In the genomic region with DNA sequence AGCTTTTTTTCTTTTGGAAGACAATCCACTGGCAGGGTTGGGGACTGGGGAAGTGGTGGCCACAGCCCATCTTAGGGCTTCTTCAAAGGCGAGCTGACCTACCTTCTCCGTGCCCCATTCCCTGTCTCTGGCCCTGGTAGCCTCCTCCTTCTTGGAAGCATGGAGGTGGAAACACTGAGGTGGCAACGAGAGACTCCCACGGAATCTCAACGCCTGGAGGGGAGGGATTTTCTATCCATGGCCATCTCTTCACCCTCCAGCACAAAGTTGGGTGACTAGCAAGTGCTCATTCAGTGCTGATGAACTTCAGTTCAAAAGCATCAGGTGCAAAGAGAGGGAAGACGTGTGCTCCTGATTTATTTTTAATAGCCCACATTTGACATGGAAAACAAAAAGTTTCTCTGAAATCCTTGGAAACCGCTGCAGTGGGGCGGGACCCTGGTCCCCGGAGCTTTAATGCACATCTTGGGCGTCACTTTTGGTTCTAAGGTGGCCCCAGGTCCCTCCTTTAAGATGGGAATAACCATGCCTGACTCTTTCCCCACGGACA, we compare ENCODE assay signal across 8 cellular contexts. TPM values are rescaled to one million over a fixed set of nuclear protein-coding genes. Genes with fewer than 3 reads are reported as not detected.
A peak's percentile ranks its signal among the peaks of the same experiment; 100 is the strongest.
DNase-seq lines count a peak whose midpoint lies in the region; ATAC-seq and TF ChIP-seq lines count a peak whose summit lies in the region.

No MANE protein-coding gene starts in this region.

- H3K9me3 ChIP-seq in DND-41 (ENCODE audit: insufficient read depth, low read length, severe bottlenecking) (no peaks in the 10 kb centered on the region), OCI-LY7 (ENCODE audit: low read length) (no peaks in the 10 kb centered on the region), osteoblast (ENCODE audit: low read depth, low read length) (no peaks in the 10 kb centered on the region)

- ATAC-seq in DND-41 (ENCODE audit: insufficient read depth, low read depth) (no peak), HG03108 (IDR thresholded peaks at IDR 0.05; ENCODE audit: unreplicated experiment) (no peak), HG02884 (IDR thresholded peaks at IDR 0.05; ENCODE audit: unreplicated experiment) (no peak)

- no peaks in the 10 kb centered on the region for H3K27me3 ChIP-seq in DND-41 (ENCODE audit: insufficient read depth, low read length, poor library complexity)
- H3K27me3 ChIP-seq in osteoblast (ENCODE audit: insufficient read depth, low read length), result no peaks in the 10 kb centered on the region

- H3K27ac ChIP-seq in DND-41 (ENCODE audit: low read length) (peak overlapping the region; percentile 87), OCI-LY7 (ENCODE audit: low read depth, low read length, poor library complexity, severe bottlenecking) (no peak overlapping the region), osteoblast (ENCODE audit: low read depth, low read length) (peak overlapping the region; percentile 66)

- H2AFZ ChIP-seq in DND-41 (ENCODE audit: low read depth, low read length) (peak overlapping the region; percentile 100), OCI-LY7 (ENCODE audit: low read length) (peak overlapping the region; percentile 86), osteoblast (ENCODE audit: low read length) (peak overlapping the region; percentile 96)

- DNase-seq in DND-41 (no peak), OCI-LY7 (ENCODE audit: low spot score) (no peak), epithelial cell of esophagus (ENCODE audit: low read depth) (no peak), osteoblast (ENCODE audit: insufficient read length, low spot score, missing footprints) (peak; percentile 59), cerebellar nuclear complex (lab: John Stamatoyannopoulos, UW) (no peak)
- DNase-seq in stimulated activated CD4-positive, alpha-beta T cell treated with anti-CD3 and anti-CD28 coated beads, Interleukin-4, amount 100 ng/mL, for 1 hour, result no peak

- H3K79me2 ChIP-seq in DND-41 (ENCODE audit: insufficient read depth, low read length) (no peaks in the 10 kb centered on the region), OCI-LY7 (ENCODE audit: insufficient read depth, low read depth, low read length) (no peaks in the 10 kb centered on the region), osteoblast (ENCODE audit: insufficient read depth, low read length) (peaks cover 39% of the 10 kb centered on the region)

- CTCF ChIA-PET in OCI-LY7 (lab: Charles Lee; ENCODE audit: unreplicated experiment), result interaction anchor here (0.7 to 1.1 kb wide), 2 partner anchors 26 to 152 kb away, joined by 3 read pairs; no protein-coding TSS in a partner anchor

- H3K4me1 ChIP-seq in DND-41 (ENCODE audit: insufficient read depth, low read length) (peaks cover 23% of the 10 kb centered on the region), OCI-LY7 (ENCODE audit: insufficient read depth, low read length, poor library complexity, severe bottlenecking) (peaks cover 10% of the 10 kb centered on the region), osteoblast (ENCODE audit: insufficient read depth, low read length) (peaks cover 26% of the 10 kb centered on the region)

- H3K9ac ChIP-seq in DND-41 (ENCODE audit: low read depth, low read length), result peak overlapping the region; percentile 73

- peak overlapping the region; percentile 93 for H3K4me2 ChIP-seq in DND-41 (ENCODE audit: insufficient read depth, low read length)
- peak overlapping the region; percentile 88 for H3K4me2 ChIP-seq in OCI-LY7 (ENCODE audit: low read length)
- peak overlapping the region; percentile 89 for H3K4me2 ChIP-seq in osteoblast (ENCODE audit: insufficient read depth, low read length)

- intact Hi-C loops in OCI-LY7 (cut with micrococcal nuclease; ENCODE audit: unreplicated experiment), result no loop called here

- H4K20me1 ChIP-seq in DND-41 (ENCODE audit: insufficient read depth, low read length) (no peaks in the 10 kb centered on the region), OCI-LY7 (ENCODE audit: insufficient read depth, low read length) (no peaks in the 10 kb centered on the region), osteoblast (ENCODE audit: insufficient read depth, low read length) (peaks cover 11% of the 10 kb centered on the region)

- BruUV-seq in OCI-LY7 (replicated peaks; lab: Mats Ljungman, UMichigan), result TSS peak; percentile 83

- POLR2A ChIA-PET in OCI-LY7 (lab: Charles Lee), result interaction anchor here (0.5 to 1.6 kb wide), 7 partner anchors 18 to 280 kb away, joined by 3 to 5 read pairs (median 4); a partner anchor contains a TSS

- peak overlapping the region; percentile 66 to 97; a peak in 3 of 4 replicates for H3K4me3 ChIP-seq in DND-41 (ENCODE audit: low read depth in 1 of 2, low read length in 2 of 2)
- peak overlapping the region; percentile 72 for H3K4me3 ChIP-seq in OCI-LY7 (ENCODE audit: low read depth, low read length, poor library complexity, severe bottlenecking)
- H3K4me3 ChIP-seq in epithelial cell of esophagus (ENCODE audit: low read length), result peak overlapping the region; percentile 94
- peak overlapping the region; percentile 82 for H3K4me3 ChIP-seq in osteoblast (ENCODE audit: insufficient read depth, low read length)

- TF ChIP-seq CTCF in DND-41 (IDR thresholded peaks at IDR 0.05; ENCODE audit: borderline replicate concordance, extremely low read depth, low read length, poor library complexity, severe bottlenecking), result no peak
- TF ChIP-seq CTCF in OCI-LY7 (conservative IDR thresholded peaks at IDR 0.05; ENCODE audit: low read length), result no peak
- TF ChIP-seq CTCF in epithelial cell of esophagus (IDR thresholded peaks at IDR 0.05; ENCODE audit: insufficient read depth, low read depth, low read length, missing control alignments), result no peak
- TF ChIP-seq CTCF in osteoblast (IDR thresholded peaks at IDR 0.05; ENCODE audit: extremely low read depth, low read depth, low read length), result no peak

- H3K9me2 ChIP-seq in OCI-LY7 (ENCODE audit: insufficient read depth, low read length), result no peaks in the 10 kb centered on the region

- H3K36me3 ChIP-seq in DND-41 (ENCODE audit: insufficient read depth, low read length) (no peaks in the 10 kb centered on the region; the same call in 1 of the 2 replicates), OCI-LY7 (ENCODE audit: insufficient read depth, low read length) (no peaks in the 10 kb centered on the region), osteoblast (ENCODE audit: insufficient read depth, low read length) (peaks cover 4% of the 10 kb centered on the region)

RNA-seq across cellular contexts. Expression of a gene that starts 0.6 kb away (rescaled TPM):
- 6.6 and 10.9 TPM in 2 replicates for total RNA-seq in OCI-LY7 (2014; rRNA removed; shearing (Covaris generic))
- total RNA-seq in OCI-LY7 (2022) (11.0 and 12.2 TPM in 2 replicates), osteoblast (221 and 240 TPM in 2 replicates)

Comparison
In these comparisons a context has a peak if more than half of its experiments do, and no peak if none do; other contexts are left out.
1. RNA of a gene that starts 0.6 kb away (total RNA-seq): 221 to 240 TPM in osteoblast; 6.6 to 12.2 TPM in OCI-LY7; every median in the first group is over 10 times any median in the second.
2. Peak in every context shown above with its lines, with median percentiles within 50 percentile points of each other: H2AFZ ChIP-seq, H3K4me2 ChIP-seq and H3K4me3 ChIP-seq.